ENCODE assay signal across 11 cellular contexts in the genomic region with DNA sequence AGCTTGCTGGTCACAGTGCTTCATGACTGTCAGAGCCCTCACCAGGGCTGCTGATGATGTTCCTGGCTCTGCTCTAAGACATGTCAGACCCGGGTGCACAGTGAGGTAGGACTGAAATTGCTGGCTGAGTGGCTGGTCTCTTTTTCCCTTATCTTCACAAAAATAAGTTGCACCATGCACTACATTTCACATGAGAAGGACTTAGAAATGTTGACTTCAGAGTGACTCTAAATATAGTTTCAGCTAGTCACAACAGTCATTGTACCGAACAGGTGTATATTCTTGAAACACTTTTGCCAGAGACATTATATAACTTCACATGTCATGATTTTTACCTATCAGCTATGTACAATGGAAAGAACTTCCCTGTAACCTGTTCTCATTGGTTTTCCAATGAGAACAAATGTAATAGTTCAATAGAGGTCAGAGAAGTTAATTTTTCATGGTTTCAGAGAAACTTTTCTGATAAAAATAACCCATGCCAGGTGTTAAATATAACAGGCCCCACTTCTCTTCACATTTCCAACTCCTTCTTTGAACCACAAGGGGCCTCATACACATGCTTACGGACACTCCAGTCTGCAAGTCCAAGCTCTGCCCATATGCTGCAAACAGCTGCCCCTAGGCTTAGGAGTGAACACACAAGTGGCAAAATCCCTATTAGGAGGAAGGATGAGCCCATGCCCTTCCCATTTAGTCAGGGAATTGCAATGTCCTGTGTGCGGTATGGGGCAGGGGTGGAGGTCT.
DNase-seq lines count a peak whose midpoint lies in the region; ATAC-seq and TF ChIP-seq lines count a peak whose summit lies in the region.
"Had no signal": no experiment of that assay in that cellular context is flagged by ENCODE, and none has a peak within 500 bp of the region (broad histone marks: within the 10 kb centered on the region; RNA-seq: fewer than 3 reads in every experiment).

No MANE protein-coding gene starts in this region.

- no peaks in the 10 kb centered on the region for H3K27me3 ChIP-seq in mesenchymal stem cell (ENCODE audit: control insufficient read depth in 1 of 2, insufficient read depth in 1 of 2, low read length in 2 of 2)
- H3K27me3 ChIP-seq in heart left ventricle: no peaks in the 10 kb centered on the region

- intact Hi-C loops in heart left ventricle (cut with DNase I): loop anchor here in 1 of 10 donors (10.0 kb wide), 1 partner anchor 64 kb away; no protein-coding TSS in a partner anchor

- no peak overlapping the region for H3K23ac ChIP-seq in mesenchymal stem cell (ENCODE audit: low read length in 2 of 2)

- no peak overlapping the region for H3K14ac ChIP-seq in mesenchymal stem cell (ENCODE audit: low read length in 2 of 2)

- H3K9me3 ChIP-seq in mesenchymal stem cell (ENCODE audit: control insufficient read depth, low read length) (no peaks in the 10 kb centered on the region), heart left ventricle (no peaks in the 10 kb centered on the region)

- DNase-seq in activated T-cell treated with anti-CD3 and anti-CD28 coated beads, Interleukin-2, amount 50 U/mL, for 24 hours: no peak
- DNase-seq in activated T-cell treated with anti-CD3 and anti-CD28 coated beads for 4 hours (no peak), mesenchymal stem cell (no peak), NCI-H226 (no peak), NCI-H1436 treated with DMSO at 0.1 percent for 48 hours (lab: John Stamatoyannopoulos, UW) (no peak), heart left ventricle (no peak)
- DNase-seq: midbrain; stimulated activated CD4-positive, alpha-beta T cell treated with anti-CD3 and anti-CD28 coated beads, Interleukin-4, amount 100 ng/mL, for 1 hour had no signal

- no peak overlapping the region for H2AFZ ChIP-seq in mesenchymal stem cell (ENCODE audit: low read depth, low read length)

- no peak overlapping the region for H3K4me2 ChIP-seq in mesenchymal stem cell (ENCODE audit: low read length, poor library complexity, severe bottlenecking)

- no peak for TF ChIP-seq POLR2A in heart left ventricle (IDR thresholded peaks at IDR 0.05)

- TF ChIP-seq CTCF in heart left ventricle (IDR thresholded peaks at IDR 0.05): no peak

- ATAC-seq in GM21723 (IDR thresholded peaks at IDR 0.05; ENCODE audit: unreplicated experiment) (peak; percentile 67), HG03520 (IDR thresholded peaks at IDR 0.05; ENCODE audit: unreplicated experiment) (peak; percentile 49), heart left ventricle (no peak)

- H2BK15ac ChIP-seq in mesenchymal stem cell (ENCODE audit: low read depth, poor library complexity, severe bottlenecking): peak overlapping the region; percentile 44

- H3K27ac ChIP-seq in mesenchymal stem cell (ENCODE audit: low read length, poor library complexity, severe bottlenecking): no peak overlapping the region
- peak overlapping the region in 4 of 12 donors; percentile 3 to 37 (median 20) for H3K27ac ChIP-seq in heart left ventricle

- peaks cover 95% of the 10 kb centered on the region for H3K36me3 Mint-ChIP-seq in activated T-cell treated with anti-CD3 and anti-CD28 coated beads, Interleukin-2, amount 50 U/mL, for 24 hours (ENCODE audit: low read depth)

- H3K36me3 ChIP-seq in mesenchymal stem cell (ENCODE audit: control insufficient read depth in 1 of 2, insufficient read depth in 2 of 2, low read depth in 1 of 2, low read length in 2 of 2): peaks cover 13 to 27% of the 10 kb centered on the region in 2 experiments
- peaks cover 0 to 12% (median 4%) of the 10 kb centered on the region in 9 donors for H3K36me3 ChIP-seq in heart left ventricle

- H3K9me3 Mint-ChIP-seq in activated T-cell treated with anti-CD3 and anti-CD28 coated beads, Interleukin-2, amount 50 U/mL, for 24 hours: no peaks in the 10 kb centered on the region

- H3K4me1 Mint-ChIP-seq in activated T-cell treated with anti-CD3 and anti-CD28 coated beads, Interleukin-2, amount 50 U/mL, for 24 hours (ENCODE audit: low read depth): peaks cover 75% of the 10 kb centered on the region

- H3K4me3 Mint-ChIP-seq in activated T-cell treated with anti-CD3 and anti-CD28 coated beads, Interleukin-2, amount 50 U/mL, for 24 hours: no peak overlapping the region
- H3K4me3 Mint-ChIP-seq: B cell had no signal

- H3K18ac ChIP-seq in mesenchymal stem cell (ENCODE audit: low read depth in 1 of 2, low read length in 2 of 2): no peak overlapping the region

- peak overlapping the region; percentile 38 for H4K8ac ChIP-seq in mesenchymal stem cell (ENCODE audit: low read length)

- H2BK5ac ChIP-seq in mesenchymal stem cell (ENCODE audit: low read depth, low read length, poor library complexity, severe bottlenecking): no peak overlapping the region

- no peak overlapping the region for H3K9ac ChIP-seq in mesenchymal stem cell (ENCODE audit: low read length)

- no peak overlapping the region for H3K4me3 ChIP-seq in mesenchymal stem cell (ENCODE audit: insufficient read depth in 1 of 2, low read depth in 1 of 2, low read length in 2 of 2)
- no peak overlapping the region for H3K4me3 ChIP-seq in heart left ventricle

- peaks cover 8% of the 10 kb centered on the region for H3K4me1 ChIP-seq in mesenchymal stem cell (ENCODE audit: control insufficient read depth, insufficient read depth, low read depth, low read length)
- peaks cover 0 to 61% (median 29%) of the 10 kb centered on the region in 12 donors for H3K4me1 ChIP-seq in heart left ventricle

- peak overlapping the region; percentile 74 for H3K27ac Mint-ChIP-seq in activated T-cell treated with anti-CD3 and anti-CD28 coated beads, Interleukin-2, amount 50 U/mL, for 24 hours
- H3K27ac Mint-ChIP-seq: B cell had no signal

- H2BK120ac ChIP-seq in mesenchymal stem cell (ENCODE audit: low read depth, low read length): no peak overlapping the region

- H3K79me1 ChIP-seq in mesenchymal stem cell (replicated peaks; ENCODE audit: low read length, poor library complexity, severe bottlenecking): peaks cover 11% of the 10 kb centered on the region

- H2AK5ac ChIP-seq in mesenchymal stem cell (ENCODE audit: low read length, severe bottlenecking): peak overlapping the region; percentile 57

- no peak overlapping the region for H2BK12ac ChIP-seq in mesenchymal stem cell (ENCODE audit: low read length in 2 of 2)

- no peaks in the 10 kb centered on the region for H3K27me3 Mint-ChIP-seq in activated T-cell treated with anti-CD3 and anti-CD28 coated beads, Interleukin-2, amount 50 U/mL, for 24 hours
- H3K27me3 Mint-ChIP-seq: B cell had no signal

- no peak overlapping the region for H4K91ac ChIP-seq in mesenchymal stem cell (ENCODE audit: low read length)

- 100% methylated on average over 4 of the region's 4 CpGs for WGBS in mesenchymal stem cell
- WGBS in heart left ventricle, 4 donors: 74 to 80% (median 76%) methylated on average over 3 to 4 of the region's 4 CpGs

- H3K4ac ChIP-seq in mesenchymal stem cell (ENCODE audit: low read depth in 1 of 2, low read length in 2 of 2): no peak overlapping the region

Comparison
In these comparisons a context has a peak if more than half of its experiments do, and no peak if none do; other contexts are left out.
1. ATAC-seq: peak in GM21723 (single experiment) and HG03520 (single experiment); none in heart left ventricle (0 of 4).